22 cellular contexts compared by ENCODE assay signal in the genomic region with DNA sequence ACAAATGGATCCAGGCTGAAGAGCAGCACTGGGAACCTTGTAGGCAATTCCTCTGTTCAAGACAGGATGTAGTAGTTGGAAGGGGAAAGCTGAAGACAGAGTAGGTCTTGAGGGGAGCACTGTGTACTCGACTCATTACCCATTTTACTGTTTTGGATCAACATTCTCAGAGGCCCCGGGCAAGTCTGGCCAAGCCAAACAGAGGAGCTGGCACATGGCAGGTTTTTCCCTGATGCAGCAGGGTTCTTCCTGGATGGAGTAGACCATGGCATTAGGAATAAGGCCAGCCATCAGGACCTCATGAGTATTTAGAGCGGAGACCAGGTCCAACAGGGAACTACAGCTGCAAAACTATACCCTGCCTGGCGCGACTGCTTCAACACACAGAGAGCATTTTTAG. TPM values are rescaled to one million over a fixed set of nuclear protein-coding genes. Genes with fewer than 3 reads are reported as not detected.
DNase-seq lines count a peak whose midpoint lies in the region; TF ChIP-seq lines count a peak whose summit lies in the region.
"Had no signal": no experiment of that assay in that cellular context is flagged by ENCODE, and none has a peak within 500 bp of the region (broad histone marks: within the 10 kb centered on the region; RNA-seq: fewer than 3 reads in every experiment).

No MANE protein-coding gene starts in this region.

- peaks cover 6% of the 10 kb centered on the region for H3K36me3 Mint-ChIP-seq in MCF 10A (ENCODE audit: insufficient read depth, unreplicated experiment)
- H3K36me3 Mint-ChIP-seq in CD8-positive, alpha-beta memory T cell: peaks cover 0 to 2% (median 0%) of the 10 kb centered on the region in 3 donors
- H3K36me3 Mint-ChIP-seq: activated naive CD8-positive, alpha-beta T cell treated with anti-CD3 and anti-CD28 coated beads, Interleukin-2, amount 10 ng/mL, durations not matched to agents 7 days and 5 days had no signal

- no peak overlapping the region for H3K27ac ChIP-seq in CD8-positive, alpha-beta memory T cell (ENCODE audit: low read depth, low read length)
- H3K27ac ChIP-seq: left lung, spleen had no signal

- no peaks in the 10 kb centered on the region for H3K9me3 Mint-ChIP-seq in MCF 10A (ENCODE audit: unreplicated experiment)
- H3K9me3 Mint-ChIP-seq in CD8-positive, alpha-beta memory T cell: peaks cover 2 to 8% (median 4%) of the 10 kb centered on the region in 5 donors
- H3K9me3 Mint-ChIP-seq: activated naive CD8-positive, alpha-beta T cell treated with anti-CD3 and anti-CD28 coated beads, Interleukin-2, amount 10 ng/mL, durations not matched to agents 7 days and 5 days; activated T-helper 1 cell treated with anti-CD3 and anti-CD28 coated beads, Interleukin-12 subunit alpha, Interleukin-12 subunit beta, Interleukin-2, Interleukin-4 antibody, amounts not matched to agents 30 ng/mL and 10 ng/mL and 1 ng/mL, durations not matched to agents 14 hours and 24 hours and 36 hours; stimulated activated naive CD8-positive, alpha-beta T cell treated with anti-CD3 and anti-CD28 coated beads, Interleukin-15, amount 100 ng/mL, for 72 hours had no signal

- no peak for TF ChIP-seq CTCF in MCF 10A (IDR thresholded peaks at IDR 0.05; ENCODE audit: unreplicated experiment)
- TF ChIP-seq CTCF in foreskin fibroblast (IDR thresholded peaks at IDR 0.05; ENCODE audit: low read depth, low read length): no peak

- POLR2A ChIA-PET in MCF 10A (lab: Yijun Ruan, JAX): interaction anchor here (0.6 to 1.7 kb wide), 16 partner anchors 10 to 322 kb away, joined by 3 to 8 read pairs (median 3); no protein-coding TSS in a partner anchor
- POLR2A ChIA-PET in CD8-positive, alpha-beta memory T cell (lab: Charles Lee): no interaction called here

- H3K27me3 Mint-ChIP-seq in MCF 10A (ENCODE audit: insufficient read depth, unreplicated experiment): no peaks in the 10 kb centered on the region
- H3K27me3 Mint-ChIP-seq in CD8-positive, alpha-beta memory T cell: peaks cover 14 to 22% of the 10 kb centered on the region in 2 donors

- H3K27ac Mint-ChIP-seq in MCF 10A (ENCODE audit: low read depth, unreplicated experiment): peak overlapping the region; percentile 81
- H3K27ac Mint-ChIP-seq in CD8-positive, alpha-beta memory T cell: no peak overlapping the region
- H3K27ac Mint-ChIP-seq: activated naive CD8-positive, alpha-beta T cell treated with anti-CD3 and anti-CD28 coated beads, Interleukin-2, amount 10 ng/mL, durations not matched to agents 7 days and 5 days; activated T-helper 1 cell treated with anti-CD3 and anti-CD28 coated beads, Interleukin-12 subunit alpha, Interleukin-12 subunit beta, Interleukin-2, Interleukin-4 antibody, amounts not matched to agents 30 ng/mL and 10 ng/mL and 1 ng/mL, durations not matched to agents 14 hours and 24 hours and 36 hours; H9 had no signal

- no peaks in the 10 kb centered on the region for H3K27me3 ChIP-seq in MG63
- peaks cover 2% of the 10 kb centered on the region for H3K27me3 ChIP-seq in CD8-positive, alpha-beta memory T cell (ENCODE audit: insufficient read depth, low read length, poor library complexity, severe bottlenecking)

- no peaks in the 10 kb centered on the region for H3K9me3 ChIP-seq in MG63
- H3K9me3 ChIP-seq in CD8-positive, alpha-beta memory T cell (ENCODE audit: low read length): no peaks in the 10 kb centered on the region
- H3K9me3 ChIP-seq: left lung, spleen had no signal

- no peaks in the 10 kb centered on the region for H3K4me1 ChIP-seq in CD8-positive, alpha-beta memory T cell (ENCODE audit: insufficient read depth, low read length)

- intact Hi-C loops in MCF 10A (cut with micrococcal nuclease): no loop called here

- DNase-seq in MG63 (peak; percentile 91), MCF 10A (ENCODE audit: unreplicated experiment) (peak; percentile 72), foreskin fibroblast (peak; percentile 28 to 58), stromal cell of bone marrow (ENCODE audit: low read depth) (peak; percentile 50), hypothalamus (lab: John Stamatoyannopoulos, UW) (no peak)
- DNase-seq in activated naive CD4-positive, alpha-beta T cell (lab: John Stamatoyannopoulos, UW): no peak
- no peak for DNase-seq in CD8-positive, alpha-beta memory T cell
- DNase-seq: activated CD4-positive, alpha-beta T cell treated with anti-CD3 and anti-CD28 coated beads for 4 hours; activated naive CD8-positive, alpha-beta T cell treated with anti-CD3 and anti-CD28 coated beads, Interleukin-2, amount 10 ng/mL, durations not matched to agents 7 days and 5 days; AML-193; DND-41; H9; left lung; NCI-H1105; NCI-H524 treated with DMSO at 0.1 percent for 48 hours; SHP77 treated with DMSO at 0.1 percent for 48 hours; spleen; stimulated activated CD4-positive, alpha-beta T cell treated with anti-CD3 and anti-CD28 coated beads, Interleukin-4, amount 100 ng/mL, for 4 hours; stimulated activated naive CD8-positive, alpha-beta T cell treated with anti-CD3 and anti-CD28 coated beads, Interleukin-15, amount 100 ng/mL, for 72 hours; T-helper 1 cell had no signal

- CTCF ChIA-PET in MCF 10A (lab: Yijun Ruan, JAX): interaction anchor here (0.6 kb wide), 1 partner anchor 703 kb away, joined by 3 read pairs; no protein-coding TSS in a partner anchor
- CTCF ChIA-PET in CD8-positive, alpha-beta memory T cell (lab: Charles Lee): no interaction called here

- peaks cover 52% of the 10 kb centered on the region for H3K36me3 ChIP-seq in MG63
- H3K36me3 ChIP-seq in CD8-positive, alpha-beta memory T cell (ENCODE audit: insufficient read depth, low read length): no peaks in the 10 kb centered on the region
- H3K36me3 ChIP-seq: left lung, spleen had no signal

- H3K4me3 Mint-ChIP-seq in MCF 10A (ENCODE audit: unreplicated experiment): no peak overlapping the region
- no peak overlapping the region for H3K4me3 Mint-ChIP-seq in CD8-positive, alpha-beta memory T cell
- H3K4me3 Mint-ChIP-seq: activated naive CD8-positive, alpha-beta T cell treated with anti-CD3 and anti-CD28 coated beads, Interleukin-2, amount 10 ng/mL, durations not matched to agents 7 days and 5 days; activated T-helper 1 cell treated with anti-CD3 and anti-CD28 coated beads, Interleukin-12 subunit alpha, Interleukin-12 subunit beta, Interleukin-2, Interleukin-4 antibody, amounts not matched to agents 30 ng/mL and 10 ng/mL and 1 ng/mL, durations not matched to agents 14 hours and 24 hours and 36 hours; H9; stimulated activated naive CD8-positive, alpha-beta T cell treated with anti-CD3 and anti-CD28 coated beads, Interleukin-15, amount 100 ng/mL, for 72 hours had no signal

- peaks cover 23% of the 10 kb centered on the region for H3K4me1 Mint-ChIP-seq in MCF 10A (ENCODE audit: insufficient read depth, unreplicated experiment)
- H3K4me1 Mint-ChIP-seq in CD8-positive, alpha-beta memory T cell: no peaks in the 10 kb centered on the region

- BruUV-seq in MCF 10A (replicated peaks; lab: Mats Ljungman, UMichigan): no TSS peak

- peak overlapping the region; percentile 80 for H3K4me3 ChIP-seq in MG63
- peak overlapping the region in 1 of 2 donors; percentile 41 for H3K4me3 ChIP-seq in foreskin fibroblast (ENCODE audit: low read depth in 1 of 2, low read length in 2 of 2)
- H3K4me3 ChIP-seq in CD8-positive, alpha-beta memory T cell (ENCODE audit: low read length): no peak overlapping the region
- H3K4me3 ChIP-seq: left lung had no signal

RNA-seq across cellular contexts. Expression of a gene that starts 4.4 kb away (rescaled TPM):
- total RNA-seq in MG63 (2014; rRNA removed; shearing (Covaris generic); ENCODE audit: low replicate concordance): 38.1 and 40.0 TPM in 2 replicates
- total RNA-seq in MCF 10A (2022): 9.9 and 21.9 TPM in 2 replicates
- total RNA-seq in CD8-positive, alpha-beta memory T cell: not detected
- not detected for polyA plus RNA-seq in CD8-positive, alpha-beta memory T cell
- total RNA-seq: activated naive CD8-positive, alpha-beta T cell treated with anti-CD3 and anti-CD28 coated beads, Interleukin-2, amount 10 ng/mL, durations not matched to agents 7 days and 5 days; activated T-helper 1 cell treated with anti-CD3 and anti-CD28 coated beads, Interleukin-12 subunit alpha, Interleukin-12 subunit beta, Interleukin-2, Interleukin-4 antibody, amounts not matched to agents 30 ng/mL and 10 ng/mL and 1 ng/mL, durations not matched to agents 14 hours and 24 hours and 36 hours; HT-29 had no signal

Comparison
In these comparisons a context has a peak if more than half of its experiments do, and no peak if none do; other contexts are left out.
1. DNase-seq: peak in MG63 (single experiment), MCF 10A (single experiment), foreskin fibroblast (2 of 2) and stromal cell of bone marrow (single experiment); none in activated naive CD4-positive, alpha-beta T cell (0 of 4), hypothalamus (0 of 51) and CD8-positive, alpha-beta memory T cell (0 of 5).
2. RNA of a gene that starts 4.4 kb away (total RNA-seq): 38.1 to 40.0 TPM in MG63 and 9.9 to 21.9 TPM in MCF 10A; not detected in CD8-positive, alpha-beta memory T cell; every median in the first group is over 10 times any median in the second.